27 cellular contexts compared by ENCODE assay signal in genomic region chr15:80233511-80234080, GRCh38.
DNase-seq lines count a peak whose midpoint lies in the region; ATAC-seq and TF ChIP-seq lines count a peak whose summit lies in the region.
"Had no signal": no experiment of that assay in that cellular context is flagged by ENCODE, and none has a peak within 500 bp of the region (broad histone marks: within the 10 kb centered on the region; RNA-seq: fewer than 3 reads in every experiment).

No MANE protein-coding gene starts in this region.

- peaks cover 35% of the 10 kb centered on the region for H3K4me1 Mint-ChIP-seq in nephron progenitor cell
- no peaks in the 10 kb centered on the region for H3K4me1 Mint-ChIP-seq in stimulated activated effector memory CD8-positive, alpha-beta T cell treated with anti-CD3 and anti-CD28 coated beads, Interleukin-12 subunit alpha, Interleukin-12 subunit beta, amount 100 ng/mL, for 72 hours
- H3K4me1 Mint-ChIP-seq: B cell had no signal

- no peak overlapping the region for H3K27ac ChIP-seq in coronary artery
- H3K27ac ChIP-seq: 22Rv1, C4-2B, RWPE1 had no signal

- no peaks in the 10 kb centered on the region for H3K36me3 Mint-ChIP-seq in nephron progenitor cell (ENCODE audit: low read depth)
- H3K36me3 Mint-ChIP-seq in stimulated activated effector memory CD8-positive, alpha-beta T cell treated with anti-CD3 and anti-CD28 coated beads, Interleukin-12 subunit alpha, Interleukin-12 subunit beta, amount 100 ng/mL, for 72 hours, result no peaks in the 10 kb centered on the region
- H3K36me3 Mint-ChIP-seq: CD8-positive, alpha-beta T cell had no signal

- TF ChIP-seq CTCF in coronary artery (IDR thresholded peaks at IDR 0.05) (no peak), nephron progenitor cell (IDR thresholded peaks at IDR 0.05) (no peak)

- peak overlapping the region; percentile 57 for H3K4me3 Mint-ChIP-seq in nephron progenitor cell
- H3K4me3 Mint-ChIP-seq in stimulated activated effector memory CD8-positive, alpha-beta T cell treated with anti-CD3 and anti-CD28 coated beads, Interleukin-12 subunit alpha, Interleukin-12 subunit beta, amount 100 ng/mL, for 72 hours, result no peak overlapping the region
- H3K4me3 Mint-ChIP-seq: B cell; CD8-positive, alpha-beta T cell had no signal

- ATAC-seq in stimulated activated effector memory CD8-positive, alpha-beta T cell treated with anti-CD3 and anti-CD28 coated beads, Interleukin-12 subunit alpha, Interleukin-12 subunit beta, amount 100 ng/mL, for 72 hours, result no peak
- ATAC-seq: CD8-positive, alpha-beta T cell; GM12878; HCT116; Panc1 had no signal

- H3K27me3 Mint-ChIP-seq in nephron progenitor cell (ENCODE audit: low read depth, poor library complexity), result peaks cover 29% of the 10 kb centered on the region

- DNase-seq in NCI-H1417 (lab: John Stamatoyannopoulos, UW), result peak in 2 of 3 experiments; percentile 43 to 69
- DNase-seq in NCI-H1417 treated with DMSO at 0.1 percent for 48 hours (lab: John Stamatoyannopoulos, UW), result no peak
- DNase-seq in ELF-1 (ENCODE audit: low read depth, low spot score), result peak; percentile 38
- DNase-seq in coronary artery (ENCODE audit: low spot score), result peak; percentile 66
- DNase-seq in nephron progenitor cell, result peak; percentile 56
- no peak for DNase-seq in stimulated activated effector memory CD8-positive, alpha-beta T cell treated with anti-CD3 and anti-CD28 coated beads, Interleukin-12 subunit alpha, Interleukin-12 subunit beta, amount 100 ng/mL, for 72 hours (ENCODE audit: low spot score in 2 of 2)
- no peak for DNase-seq in T-helper 1 cell
- no peak for DNase-seq in NCI-H1436 (lab: John Stamatoyannopoulos, UW)
- DNase-seq: Caco-2; CD8-positive, alpha-beta T cell; GDM1; NCI-H1048; NCI-H1436 treated with DMSO at 0.1 percent for 48 hours; NCI-H2029 treated with DMSO at 0.1 percent for 48 hours; NCI-H2171; NCI-H446; NCI-H524 treated with DMSO at 0.1 percent for 48 hours; NCI-H774; SHP77 treated with DMSO at 0.1 percent for 48 hours; SK-N-SH had no signal

- no peak overlapping the region for H3K4me3 ChIP-seq in coronary artery
- H3K4me3 ChIP-seq: GM12878 had no signal

- H3K9me3 Mint-ChIP-seq in nephron progenitor cell, result no peaks in the 10 kb centered on the region
- H3K9me3 Mint-ChIP-seq in stimulated activated effector memory CD8-positive, alpha-beta T cell treated with anti-CD3 and anti-CD28 coated beads, Interleukin-12 subunit alpha, Interleukin-12 subunit beta, amount 100 ng/mL, for 72 hours, result no peaks in the 10 kb centered on the region
- H3K9me3 Mint-ChIP-seq: CD8-positive, alpha-beta T cell had no signal

- H3K27ac Mint-ChIP-seq in nephron progenitor cell, result peak overlapping the region; percentile 96
- H3K27ac Mint-ChIP-seq in stimulated activated effector memory CD8-positive, alpha-beta T cell treated with anti-CD3 and anti-CD28 coated beads, Interleukin-12 subunit alpha, Interleukin-12 subunit beta, amount 100 ng/mL, for 72 hours, result no peak overlapping the region
- H3K27ac Mint-ChIP-seq: B cell; CD8-positive, alpha-beta T cell had no signal

Comparison
In these comparisons a context has a peak if more than half of its experiments do, and no peak if none do; other contexts are left out.
1. DNase-seq: peak in NCI-H1417 (2 of 3), ELF-1 (single experiment), coronary artery (single experiment) and nephron progenitor cell (single experiment); none in NCI-H1417 treated with DMSO at 0.1 percent for 48 hours (single experiment), stimulated activated effector memory CD8-positive, alpha-beta T cell treated with anti-CD3 and anti-CD28 coated beads, Interleukin-12 subunit alpha, Interleukin-12 subunit beta, amount 100 ng/mL, for 72 hours (0 of 2), T-helper 1 cell (0 of 5) and NCI-H1436 (single experiment).